25 cellular contexts compared by ENCODE assay signal in genomic region chr12:8909752-8910151, GRCh38.
"Had no signal": no experiment of that assay in that cellular context is flagged by ENCODE, and none has a peak within 500 bp of the region (broad histone marks: within the 10 kb centered on the region; RNA-seq: fewer than 3 reads in every experiment).

No MANE protein-coding gene starts in this region.

- H3K9me3 ChIP-seq: esophagus squamous epithelium, gastroesophageal sphincter, ovary, right atrium auricular region, sigmoid colon, stomach, thoracic aorta, transverse colon, uterus had no signal

- FAIRE-seq: colon, islet of Langerhans had no signal

- H3K36me3 ChIP-seq: esophagus squamous epithelium, gastroesophageal sphincter, neural progenitor cell, ovary, right atrium auricular region, sigmoid colon, stomach, thoracic aorta, transverse colon, uterus had no signal

- H3K27me3 ChIP-seq: esophagus squamous epithelium, gastroesophageal sphincter, neural progenitor cell, ovary, right atrium auricular region, sigmoid colon, stomach, transverse colon, uterus had no signal

- H3K4me3 Mint-ChIP-seq: dendritic cell treated with granulocyte-macrophage colony-stimulating factor and Interleukin-4, amounts not matched to agents 40 ng/mL and 50 ng/mL, for 4 days; effector memory CD8-positive, alpha-beta T cell; natural killer cell; neural progenitor cell had no signal

- ATAC-seq: effector memory CD8-positive, alpha-beta T cell; gastroesophageal sphincter; left lobe of liver; natural killer cell had no signal

- DNase-seq: effector memory CD8-positive, alpha-beta T cell; esophagus squamous epithelium; foreskin fibroblast; glutamatergic neuron; kidney glomerular epithelial cell; mammary epithelial cell; natural killer cell; nucleus accumbens; ovary; sigmoid colon; stimulated activated CD4-positive, alpha-beta T cell treated with anti-CD3 and anti-CD28 coated beads, Interleukin-12 subunit alpha, Interleukin-12 subunit beta, amount 100 ng/mL, for 4 hours; stimulated activated naive CD4-positive, alpha-beta T cell; stomach; substantia nigra; transverse colon; uterus had no signal

- H3K27ac Mint-ChIP-seq: dendritic cell treated with granulocyte-macrophage colony-stimulating factor and Interleukin-4, amounts not matched to agents 40 ng/mL and 50 ng/mL, for 4 days; effector memory CD8-positive, alpha-beta T cell; natural killer cell; neural progenitor cell had no signal

- H3K4me1 ChIP-seq: uterus had no signal

- H3K36me3 Mint-ChIP-seq: natural killer cell, neural progenitor cell had no signal

- H3K4me2 ChIP-seq: neural progenitor cell had no signal

- H3K9ac ChIP-seq: neural progenitor cell had no signal

- H2AFZ ChIP-seq: neural progenitor cell had no signal

- H3K4me3 ChIP-seq: esophagus squamous epithelium, gastroesophageal sphincter, neural progenitor cell, ovary, right atrium auricular region, sigmoid colon, skin epidermis, stomach, thoracic aorta, transverse colon, uterus had no signal

- H3K9me3 Mint-ChIP-seq: dendritic cell treated with granulocyte-macrophage colony-stimulating factor and Interleukin-4, amounts not matched to agents 40 ng/mL and 50 ng/mL, for 4 days; effector memory CD8-positive, alpha-beta T cell; natural killer cell; neural progenitor cell had no signal

- H3K27ac ChIP-seq: esophagus squamous epithelium, gastroesophageal sphincter, neural progenitor cell, ovary, sigmoid colon, skin epidermis, stomach, thoracic aorta, transverse colon, uterus had no signal
